Comparison of ENCODE assay signal across 8 cellular contexts in genomic region chr5:134436523-134437339, GRCh38. TPM values are rescaled to one million over a fixed set of nuclear protein-coding genes. Genes with fewer than 3 reads are reported as not detected.
DNase-seq lines count a peak whose midpoint lies in the region; ATAC-seq, FAIRE-seq and TF ChIP-seq lines count a peak whose summit lies in the region.

No MANE protein-coding gene starts in this region.

- peak overlapping the region; percentile 82 for H2AFZ ChIP-seq in Karpas-422 (ENCODE audit: low read length)

- TF ChIP-seq POLR2A in body of pancreas (IDR thresholded peaks at IDR 0.05), result no peak

- H4K20me1 ChIP-seq in Karpas-422 (ENCODE audit: insufficient read depth, low read depth, low read length), result no peaks in the 10 kb centered on the region

- no peak for TF ChIP-seq CTCF in body of pancreas (IDR thresholded peaks at IDR 0.05)

- H3K9me2 ChIP-seq in Karpas-422 (replicated peaks; ENCODE audit: insufficient read depth, low read length), result no peaks in the 10 kb centered on the region

- H3K4me3 ChIP-seq in Karpas-422 (ENCODE audit: low read length) (peak overlapping the region; percentile 39; the same call in 1 of the 2 replicates), body of pancreas (no peak overlapping the region)

- H3K27ac ChIP-seq in Karpas-422 (ENCODE audit: low read length), result peak overlapping the region; percentile 70
- H3K27ac ChIP-seq in body of pancreas, result peak overlapping the region; percentile 72 to 89 (median 86)

- no peaks in the 10 kb centered on the region for H3K27me3 ChIP-seq in Karpas-422 (ENCODE audit: low read length)
- no peaks in the 10 kb centered on the region for H3K27me3 ChIP-seq in body of pancreas

- peak overlapping the region; percentile 54 for H3K9ac ChIP-seq in Karpas-422 (ENCODE audit: low read length)

- intact Hi-C loops in body of pancreas (cut with DNase I), result no loop called here

- no peak for FAIRE-seq in frontal cortex (lab: Jason Lieb, UNC)

- ATAC-seq in GM21619 (IDR thresholded peaks at IDR 0.05; ENCODE audit: unreplicated experiment) (peak; percentile 84), body of pancreas (peak; percentile 95)

- H3K4me1 ChIP-seq in Karpas-422 (ENCODE audit: low read length) (peaks cover 47% of the 10 kb centered on the region), body of pancreas (peaks cover 35% of the 10 kb centered on the region)

- H3K36me3 ChIP-seq in Karpas-422 (ENCODE audit: insufficient read depth, low read length) (no peaks in the 10 kb centered on the region), body of pancreas (replicated peaks in 1 of 2; ENCODE audit: insufficient read depth in 1 of 2, low read depth in 2 of 2) (no peaks in the 10 kb centered on the region)

- H3K9me3 ChIP-seq in Karpas-422 (ENCODE audit: low read length), result no peaks in the 10 kb centered on the region
- no peaks in the 10 kb centered on the region for H3K9me3 ChIP-seq in body of pancreas

- peak; percentile 59 for DNase-seq in DMS79 (lab: John Stamatoyannopoulos, UW)
- DNase-seq in Karpas-422, result peak; percentile 88
- DNase-seq in T-helper 2 cell, result peak in 3 of 5 experiments; percentile 11 to 84 (median 22)
- peak; percentile 81 to 93 (median 86) for DNase-seq in body of pancreas
- peak; percentile 72 for DNase-seq in kidney glomerular epithelial cell (lab: John Stamatoyannopoulos, UW)
- DNase-seq in stimulated activated CD4-positive, alpha-beta T cell treated with anti-CD3 and anti-CD28 coated beads, Interleukin-2, amount 100 ng/mL, for 24 hours, result peak; percentile 46 to 52
- DNase-seq in frontal cortex (ENCODE audit: low spot score in 2 of 2), result no peak

- H3K79me2 ChIP-seq in Karpas-422 (ENCODE audit: low read length), result no peaks in the 10 kb centered on the region

- 18 to 19% methylated on average over 8 to 20 of the region's 20 CpGs for WGBS in body of pancreas, 2 donors

- peak overlapping the region; percentile 58 for H3K4me2 ChIP-seq in Karpas-422 (ENCODE audit: low read depth, low read length, poor library complexity, severe bottlenecking)

RNA-seq across cellular contexts. Expression of gene CDKN2AIPNL, which starts 25.1 kb away (rescaled TPM):
- 51.7 and 58.7 TPM in 2 replicates for total RNA-seq in Karpas-422 (2014; rRNA removed; shearing (Covaris generic); ENCODE audit: low replicate concordance)
- total RNA-seq in body of pancreas (10 to 100 TPM in 1 of 2 donors, 1 to 10 TPM in 1; 3.0 to 14.5 TPM), frontal cortex (68.1 TPM)

Comparison
In these comparisons a context has a peak if more than half of its experiments do, and no peak if none do; other contexts are left out.
1. DNase-seq: peak in DMS79 (single experiment), Karpas-422 (single experiment), T-helper 2 cell (3 of 5), body of pancreas (4 of 4), kidney glomerular epithelial cell (single experiment) and stimulated activated CD4-positive, alpha-beta T cell treated with anti-CD3 and anti-CD28 coated beads, Interleukin-2, amount 100 ng/mL, for 24 hours (2 of 2); none in frontal cortex (0 of 2).